Comparison of ENCODE assay signal across 21 cellular contexts in the genomic region with DNA sequence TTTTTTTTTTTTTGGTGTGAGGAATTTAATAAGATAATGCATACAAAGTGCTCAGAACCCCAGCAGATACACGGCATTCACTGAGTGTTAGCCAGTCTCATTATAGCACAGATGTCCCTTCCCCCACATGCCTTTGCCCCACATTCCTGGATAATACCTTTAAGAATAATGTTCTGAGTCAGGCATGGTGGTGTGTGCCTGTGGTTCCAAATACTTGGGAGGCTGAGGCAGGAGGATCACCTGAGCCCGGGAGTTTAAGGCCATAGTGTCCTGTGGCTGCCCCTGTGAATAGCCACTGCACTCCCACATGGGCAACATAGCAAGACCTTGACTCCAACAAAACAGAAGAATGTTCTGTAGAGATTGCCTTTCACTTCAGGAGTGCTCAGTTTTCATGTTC. TPM values are rescaled to one million over a fixed set of nuclear protein-coding genes. Genes with fewer than 3 reads are reported as not detected.
"Had no signal": no experiment of that assay in that cellular context is flagged by ENCODE, and none has a peak within 500 bp of the region (broad histone marks: within the 10 kb centered on the region; RNA-seq: fewer than 3 reads in every experiment).

No MANE protein-coding gene starts in this region.

- H3K9me3 ChIP-seq: adrenal gland, ascending aorta, body of pancreas, MG63 had no signal

- H3K36me3 ChIP-seq: adrenal gland, ascending aorta, MG63 had no signal

- H3K4me3 ChIP-seq: adrenal gland, ascending aorta, body of pancreas, MG63, PC-9 had no signal

- H3K4me1 ChIP-seq: adrenal gland, ascending aorta, body of pancreas had no signal

- ATAC-seq: activated CD4-positive, alpha-beta T cell treated with anti-CD3 and anti-CD28 coated beads for 36 hours; activated T-cell treated with anti-CD3 and anti-CD28 coated beads, Interleukin-2, amount 50 U/mL, for 72 hours; body of pancreas; T-cell had no signal

- H3K27me3 ChIP-seq: ascending aorta, body of pancreas, MG63 had no signal

- H3K27ac ChIP-seq: adrenal gland, ascending aorta, body of pancreas, PC-9, VCaP had no signal

- DNase-seq: activated CD4-positive, alpha-beta memory T cell treated with anti-CD3 and anti-CD28 coated beads, Interleukin-2, amount 10 ng/mL, durations not matched to agents 7 days and 5 days; activated CD4-positive, alpha-beta T cell treated with anti-CD3 and anti-CD28 coated beads for 36 hours; activated CD4-positive, alpha-beta T cell treated with anti-CD3 and anti-CD28 coated beads, Interleukin-2, amount 50 U/mL, for 1 hour; activated naive CD4-positive, alpha-beta T cell treated with anti-CD3 and anti-CD28 coated beads, Interleukin-2, amount 50 U/mL, for 16 hours; activated naive CD8-positive, alpha-beta T cell treated with anti-CD3 and anti-CD28 coated beads, Interleukin-2, amount 10 ng/mL, durations not matched to agents 7 days and 5 days; activated T-cell treated with anti-CD3 and anti-CD28 coated beads, Interleukin-2, amount 50 U/mL, for 72 hours; adrenal gland; body of pancreas; MG63; NCI-H1092 treated with DMSO at 0.1 percent for 48 hours; NCI-H1436; NCI-H1694 treated with DMSO at 0.1 percent for 48 hours; NCI-H2029 treated with DMSO at 0.1 percent for 48 hours; NCI-H446; NCI-H524; PC-9; SIG-M5; T-cell had no signal

RNA-seq across cellular contexts. Expression of a gene that starts 24.2 kb away (rescaled TPM):
- total RNA-seq: ascending aorta, RPMI7951 had no signal
